In the genomic region with DNA sequence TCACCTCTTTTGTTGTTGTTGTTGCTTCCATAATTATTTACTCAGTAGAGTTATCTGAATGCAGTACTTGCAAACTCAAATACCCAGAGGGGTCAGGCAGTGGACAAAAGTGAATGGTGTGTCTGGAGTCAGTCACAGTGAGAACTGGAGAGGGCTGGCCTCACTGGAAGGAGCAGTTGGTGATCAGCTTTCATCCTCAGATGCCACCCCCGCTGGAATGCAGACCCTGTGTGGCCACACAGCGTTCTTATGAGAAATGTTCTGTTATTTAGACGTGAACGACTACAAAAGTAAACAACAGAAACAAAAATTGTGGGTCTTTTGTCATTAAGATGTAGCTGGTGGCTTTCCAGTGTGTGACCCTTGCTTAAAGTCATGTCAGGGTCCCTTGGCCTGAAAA, we compare ENCODE assay signal across 35 cellular contexts. TPM values are rescaled to one million over a fixed set of nuclear protein-coding genes. Genes with fewer than 3 reads are reported as not detected.
"Had no signal": no experiment of that assay in that cellular context is flagged by ENCODE, and none has a peak within 500 bp of the region (broad histone marks: within the 10 kb centered on the region; RNA-seq: fewer than 3 reads in every experiment).

No MANE protein-coding gene starts in this region.

- H3K36me3 Mint-ChIP-seq: activated naive CD4-positive, alpha-beta T cell treated with anti-CD3 and anti-CD28 coated beads, Interleukin-2, amount 50 U/mL, for 24 hours; activated naive CD8-positive, alpha-beta T cell treated with anti-CD3 and anti-CD28 coated beads, Interleukin-2, amount 10 ng/mL, durations not matched to agents 7 days and 5 days had no signal

- H3K36me3 ChIP-seq: Peyer's patch, WERI-Rb-1 had no signal

- H3K27me3 ChIP-seq: body of pancreas, Peyer's patch had no signal

- H3K4me3 ChIP-seq: body of pancreas, Peyer's patch had no signal

- H3K9me3 Mint-ChIP-seq: activated CD4-positive, alpha-beta T cell treated with anti-CD3 and anti-CD28 coated beads, Interleukin-2, amount 10 ng/mL, durations not matched to agents 24 days and 14 days; activated CD8-positive, alpha-beta T cell treated with anti-CD3 and anti-CD28 coated beads for 36 hours; activated naive CD4-positive, alpha-beta T cell treated with anti-CD3 and anti-CD28 coated beads, Interleukin-2, amount 50 U/mL, for 24 hours; activated naive CD8-positive, alpha-beta T cell treated with anti-CD3 and anti-CD28 coated beads, Interleukin-2, amount 10 ng/mL, durations not matched to agents 7 days and 5 days; activated T-cell treated with anti-CD3 and anti-CD28 coated beads, Interleukin-2, amount 50 U/mL, for 72 hours; activated T-helper 17 cell treated with anti-CD3 and anti-CD28 coated beads, Interleukin-2, amount 50 U/mL, for 72 hours had no signal

- H3K4me3 Mint-ChIP-seq: activated CD4-positive, alpha-beta T cell treated with anti-CD3 and anti-CD28 coated beads, Interleukin-2, amount 10 ng/mL, durations not matched to agents 24 days and 14 days; activated CD8-positive, alpha-beta T cell treated with anti-CD3 and anti-CD28 coated beads for 36 hours; activated naive CD4-positive, alpha-beta T cell treated with anti-CD3 and anti-CD28 coated beads, Interleukin-2, amount 50 U/mL, for 24 hours; activated naive CD8-positive, alpha-beta T cell treated with anti-CD3 and anti-CD28 coated beads, Interleukin-2, amount 10 ng/mL, durations not matched to agents 7 days and 5 days; activated T-cell treated with anti-CD3 and anti-CD28 coated beads, Interleukin-2, amount 50 U/mL, for 72 hours; activated T-helper 17 cell treated with anti-CD3 and anti-CD28 coated beads, Interleukin-2, amount 50 U/mL, for 72 hours had no signal

- DNase-seq: activated CD4-positive, alpha-beta T cell treated with anti-CD3 and anti-CD28 coated beads, Interleukin-2, amount 10 ng/mL, durations not matched to agents 24 days and 14 days; activated CD4-positive, alpha-beta T cell treated with anti-CD3 and anti-CD28 coated beads, Interleukin-2, amount 50 U/mL, for 4 hours; activated CD8-positive, alpha-beta T cell treated with anti-CD3 and anti-CD28 coated beads for 36 hours; activated effector memory CD4-positive, alpha-beta T cell treated with anti-CD3 and anti-CD28 coated beads, Interleukin-2, amount 50 U/mL, for 16 hours; activated naive CD4-positive, alpha-beta T cell treated with Interleukin-2 at 50 U/mL for 16 hours; activated naive CD8-positive, alpha-beta T cell treated with anti-CD3 and anti-CD28 coated beads, Interleukin-2, amount 10 ng/mL, durations not matched to agents 7 days and 5 days; activated T-cell treated with anti-CD3 and anti-CD28 coated beads, Interleukin-2, amount 50 U/mL, for 1 hour; activated T-cell treated with anti-CD3 and anti-CD28 coated beads, Interleukin-2, amount 50 U/mL, for 72 hours; amygdala; body of pancreas; central memory CD4-positive, alpha-beta T cell; KG1; MM.1S; MV-4-11; NCI-H1092; NCI-H1436 treated with DMSO at 0.1 percent for 48 hours; NCI-H1694 treated with DMSO at 0.1 percent for 48 hours; NCI-H2029; NCI-H345; NCI-H524 treated with DMSO at 0.1 percent for 48 hours; PC-3; Peyer's patch; RPMI8226; SHP77 treated with DMSO at 0.1 percent for 48 hours; SW 1271; T-helper 1 cell; T1000; WERI-Rb-1 had no signal

- H3K4me1 ChIP-seq: body of pancreas, Peyer's patch had no signal

- H3K9me3 ChIP-seq: body of pancreas, Peyer's patch had no signal

- H3K27me3 Mint-ChIP-seq: activated naive CD8-positive, alpha-beta T cell treated with anti-CD3 and anti-CD28 coated beads, Interleukin-2, amount 10 ng/mL, durations not matched to agents 7 days and 5 days had no signal

- H3K27ac ChIP-seq: body of pancreas, Peyer's patch, WERI-Rb-1 had no signal

- H3K27ac Mint-ChIP-seq: activated CD4-positive, alpha-beta T cell treated with anti-CD3 and anti-CD28 coated beads, Interleukin-2, amount 10 ng/mL, durations not matched to agents 24 days and 14 days; activated CD8-positive, alpha-beta T cell treated with anti-CD3 and anti-CD28 coated beads for 36 hours; activated naive CD4-positive, alpha-beta T cell treated with anti-CD3 and anti-CD28 coated beads, Interleukin-2, amount 50 U/mL, for 24 hours; activated naive CD8-positive, alpha-beta T cell treated with anti-CD3 and anti-CD28 coated beads, Interleukin-2, amount 10 ng/mL, durations not matched to agents 7 days and 5 days; activated T-cell treated with anti-CD3 and anti-CD28 coated beads, Interleukin-2, amount 50 U/mL, for 72 hours; activated T-helper 17 cell treated with anti-CD3 and anti-CD28 coated beads, Interleukin-2, amount 50 U/mL, for 72 hours had no signal

- H3K4me1 Mint-ChIP-seq: activated CD4-positive, alpha-beta T cell treated with anti-CD3 and anti-CD28 coated beads, Interleukin-2, amount 10 ng/mL, durations not matched to agents 24 days and 14 days; activated naive CD4-positive, alpha-beta T cell treated with anti-CD3 and anti-CD28 coated beads, Interleukin-2, amount 50 U/mL, for 24 hours; activated naive CD8-positive, alpha-beta T cell treated with anti-CD3 and anti-CD28 coated beads, Interleukin-2, amount 10 ng/mL, durations not matched to agents 7 days and 5 days; activated T-helper 17 cell treated with anti-CD3 and anti-CD28 coated beads, Interleukin-2, amount 50 U/mL, for 72 hours had no signal

- FAIRE-seq: astrocyte had no signal

RNA-seq across cellular contexts. Expression of a gene that starts 39.1 kb away (rescaled TPM):
- total RNA-seq: activated CD8-positive, alpha-beta memory T cell treated with anti-CD3 and anti-CD28 coated beads for 36 hours; activated CD8-positive, alpha-beta T cell treated with anti-CD3 and anti-CD28 coated beads for 36 hours; LHCN-M2; NCI-H460; PC-3; T-helper 2 cell treated with Interferon-gamma antibody and Interleukin-4, amounts not matched to agents 100 ng/mL and 5 ng/mL, for 36 hours had no signal
